ENCODE assay signal across 24 cellular contexts in the genomic region with DNA sequence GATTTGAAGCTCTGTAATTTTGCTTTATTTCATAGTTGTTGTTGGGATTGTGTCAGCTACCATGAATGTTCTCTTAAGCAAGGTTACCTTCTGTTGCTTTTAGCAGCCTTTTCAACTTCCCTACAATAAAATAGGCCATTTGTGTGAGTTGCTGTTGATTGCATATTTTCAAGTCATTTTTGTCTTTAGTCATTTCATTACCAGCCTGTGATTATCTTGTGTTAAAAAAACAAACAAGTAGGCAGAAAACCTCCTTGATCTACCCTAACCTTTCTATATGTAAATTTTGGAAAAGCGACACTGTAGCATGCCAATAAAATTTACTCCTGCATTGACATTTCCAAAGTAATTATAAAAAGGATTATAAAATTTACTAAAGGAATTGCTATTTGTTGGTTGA. TPM values are rescaled to one million over a fixed set of nuclear protein-coding genes. Genes with fewer than 3 reads are reported as not detected.
DNase-seq lines count a peak whose midpoint lies in the region; ATAC-seq, FAIRE-seq and TF ChIP-seq lines count a peak whose summit lies in the region.
"Had no signal": no experiment of that assay in that cellular context is flagged by ENCODE, and none has a peak within 500 bp of the region (broad histone marks: within the 10 kb centered on the region; RNA-seq: fewer than 3 reads in every experiment).

No MANE protein-coding gene starts in this region.

- WGBS in neuronal stem cell (ENCODE audit: extremely low coverage in 2 of 2, insufficient read length in 2 of 2, insufficient replicate concordance in 1 of 2), 2 donors = no CpG with 5 or more reads among the region's 1 CpG
- no CpG with 5 or more reads among the region's 1 CpG for WGBS in H9 (ENCODE audit: extremely low coverage, insufficient read length, low lambda C conversion rate)

- H4K8ac ChIP-seq in neuronal stem cell (ENCODE audit: low read depth, low read length) (no peak overlapping the region), H9 (replicated peaks; ENCODE audit: insufficient read length, low read depth, low read length) (no peak overlapping the region)

- no peak overlapping the region for H4K5ac ChIP-seq in H9 (ENCODE audit: insufficient read length, low read depth, low read length)

- no peak overlapping the region for H2BK12ac ChIP-seq in neuronal stem cell (ENCODE audit: low read length)
- H2BK12ac ChIP-seq in H9 (ENCODE audit: insufficient read length, low read depth, low read length) = no peak overlapping the region

- H3K9me3 ChIP-seq in iPS-20b (ENCODE audit: insufficient read depth, low read depth, low read length) (no peaks in the 10 kb centered on the region), neuronal stem cell (replicated peaks in 1 of 2; ENCODE audit: control insufficient read depth in 2 of 2, insufficient read depth in 1 of 2, low read depth in 1 of 2, low read length in 2 of 2) (no peaks in the 10 kb centered on the region), H9 (ENCODE audit: control insufficient read depth, low read depth, low read length) (no peaks in the 10 kb centered on the region)

- CTCF ChIA-PET in activated CD4-positive, alpha-beta T cell treated with anti-CD3 and anti-CD28 coated beads for 36 hours (lab: Charles Lee) = no interaction called here

- no peak overlapping the region for H3K56ac ChIP-seq in H9 (ENCODE audit: insufficient read length, low read depth, low read length)

- peak overlapping the region in 1 of 3 experiments; percentile 92; a peak in 2 of 7 replicates for H3K27ac Mint-ChIP-seq in H9
- no peak overlapping the region for H3K27ac Mint-ChIP-seq in activated CD4-positive, alpha-beta T cell treated with anti-CD3 and anti-CD28 coated beads for 36 hours

- H3K27ac ChIP-seq in iPS-20b (ENCODE audit: low read length) (no peak overlapping the region), neuronal stem cell (replicated peaks; ENCODE audit: low read length) (peak overlapping the region; percentile 53), H9 (ENCODE audit: insufficient read length, low read depth, low read length) (no peak overlapping the region)
- H3K27ac ChIP-seq: HL-60, RWPE1 had no signal

- H3K4me3 ChIP-seq in iPS-20b (ENCODE audit: low read length) (peak overlapping the region; percentile 6; the same call in 1 of the 2 replicates), neuronal stem cell (ENCODE audit: low read length in 2 of 2) (no peak overlapping the region)

- H3K36me3 Mint-ChIP-seq in H9 (ENCODE audit: insufficient read depth in 1 of 3, low read depth in 3 of 3) = no peaks in the 10 kb centered on the region
- no peaks in the 10 kb centered on the region for H3K36me3 Mint-ChIP-seq in activated CD4-positive, alpha-beta T cell treated with anti-CD3 and anti-CD28 coated beads for 36 hours (ENCODE audit: low read depth)

- H2BK120ac ChIP-seq in neuronal stem cell (ENCODE audit: low read depth, low read length) (no peak overlapping the region), H9 (ENCODE audit: low read depth, low read length, poor library complexity, severe bottlenecking) (no peak overlapping the region)

- H2BK20ac ChIP-seq in H9 (ENCODE audit: low read depth, low read length, poor library complexity, severe bottlenecking) = no peak overlapping the region

- H4K20me1 ChIP-seq in H9 (ENCODE audit: control insufficient read depth, insufficient read depth, insufficient read length) = no peaks in the 10 kb centered on the region

- no peak overlapping the region for H3K9ac ChIP-seq in iPS-20b (ENCODE audit: low read depth, low read length)
- H3K9ac ChIP-seq in neuronal stem cell (ENCODE audit: low read depth, low read length, poor library complexity) = no peak overlapping the region
- H3K9ac ChIP-seq in H9 (ENCODE audit: extremely low read depth, insufficient read length, low read length) = no peak overlapping the region

- no peak for TF ChIP-seq CTCF in H9 (conservative IDR thresholded peaks at IDR 0.05)

- no peaks in the 10 kb centered on the region for H3K23me2 ChIP-seq in H9 (ENCODE audit: insufficient read length, low read depth, low read length, poor library complexity, severe bottlenecking)

- H3K79me2 ChIP-seq in H9 (ENCODE audit: insufficient read depth, low read length) = no peaks in the 10 kb centered on the region

- no peaks in the 10 kb centered on the region for H3K27me3 ChIP-seq in iPS-20b (ENCODE audit: insufficient read depth, low read length)
- no peaks in the 10 kb centered on the region for H3K27me3 ChIP-seq in neuronal stem cell (ENCODE audit: control insufficient read depth in 3 of 3, insufficient read depth in 3 of 3, low read depth in 1 of 3, low read length in 3 of 3)
- no peaks in the 10 kb centered on the region for H3K27me3 ChIP-seq in H9 (ENCODE audit: insufficient read depth, low read length)

- POLR2A ChIA-PET in activated CD4-positive, alpha-beta T cell treated with anti-CD3 and anti-CD28 coated beads for 36 hours (lab: Charles Lee) = no interaction called here

- no peaks in the 10 kb centered on the region for H3K9me3 Mint-ChIP-seq in H9
- H3K9me3 Mint-ChIP-seq in activated CD4-positive, alpha-beta T cell treated with anti-CD3 and anti-CD28 coated beads for 36 hours (ENCODE audit: low read depth) = no peaks in the 10 kb centered on the region

- no peak for ATAC-seq in activated CD4-positive, alpha-beta T cell treated with anti-CD3 and anti-CD28 coated beads for 36 hours
- ATAC-seq: HCT116, HepG2 had no signal

- peak; percentile 27 for FAIRE-seq in G401.6 (lab: Jason Lieb, UNC)
- FAIRE-seq: H1, HepG2 had no signal

- DNase-seq in amniotic epithelial cell (ENCODE audit: low read depth) (peak; percentile 32), neuronal stem cell (ENCODE audit: low spot score) (no peak), LoVo (ENCODE audit: low spot score) (no peak), H9 (no peak), NCI-H524 treated with DMSO at 0.1 percent for 48 hours (lab: John Stamatoyannopoulos, UW) (no peak)
- DNase-seq in activated CD4-positive, alpha-beta T cell treated with anti-CD3 and anti-CD28 coated beads for 36 hours = no peak
- DNase-seq: 8988T, ACHN, Calu3, Kasumi-1, MV-4-11, NCI-H1105, NCI-H1436 treated with DMSO at 0.1 percent for 48 hours, NCI-H187 treated with DMSO at 0.1 percent for 48 hours, NCI-H2171 treated with DMSO at 0.1 percent for 48 hours, NCI-H524, SHP77 had no signal

- H2AFZ ChIP-seq in neuronal stem cell (ENCODE audit: low read length) (no peak overlapping the region), H9 (ENCODE audit: low read length) (no peak overlapping the region)

- peaks cover 63 to 76% of the 10 kb centered on the region in 2 experiments for H3K4me1 Mint-ChIP-seq in H9
- no peaks in the 10 kb centered on the region for H3K4me1 Mint-ChIP-seq in activated CD4-positive, alpha-beta T cell treated with anti-CD3 and anti-CD28 coated beads for 36 hours

- peak overlapping the region in 1 of 2 experiments; percentile 17; a peak in 2 of 5 replicates for H3K4me3 Mint-ChIP-seq in H9
- no peak overlapping the region for H3K4me3 Mint-ChIP-seq in activated CD4-positive, alpha-beta T cell treated with anti-CD3 and anti-CD28 coated beads for 36 hours

- no peak overlapping the region for H3K18ac ChIP-seq in neuronal stem cell (ENCODE audit: low read length)
- no peak overlapping the region for H3K18ac ChIP-seq in H9 (ENCODE audit: insufficient read length, low read depth, low read length)

- H2BK5ac ChIP-seq in neuronal stem cell (ENCODE audit: low read length) (no peak overlapping the region), H9 (ENCODE audit: insufficient read length, low read length) (no peak overlapping the region)

- no peak overlapping the region for H2AK5ac ChIP-seq in neuronal stem cell (ENCODE audit: low read depth, low read length)
- no peak overlapping the region for H2AK5ac ChIP-seq in H9 (ENCODE audit: insufficient read length, low read length)

- no peaks in the 10 kb centered on the region for H3K27me3 Mint-ChIP-seq in H9 (ENCODE audit: low read depth)
- H3K27me3 Mint-ChIP-seq in activated CD4-positive, alpha-beta T cell treated with anti-CD3 and anti-CD28 coated beads for 36 hours = peaks cover 3% of the 10 kb centered on the region

- no peak overlapping the region for H3T11ph ChIP-seq in H9 (ENCODE audit: low read length)

- intact Hi-C loops in activated CD4-positive, alpha-beta T cell treated with anti-CD3 and anti-CD28 coated beads for 36 hours (cut with DNase I, micrococcal nuclease) = no loop called here

- H3K36me3 ChIP-seq in iPS-20b (ENCODE audit: insufficient read depth, low read depth, low read length) (no peaks in the 10 kb centered on the region), neuronal stem cell (replicated peaks in 1 of 2; ENCODE audit: control insufficient read depth in 2 of 2, insufficient read depth in 2 of 2, low read length in 2 of 2) (peaks cover 0 to 3% of the 10 kb centered on the region in 2 donors)

- H3K4me1 ChIP-seq in iPS-20b (ENCODE audit: insufficient read depth, low read length) (peaks cover 56% of the 10 kb centered on the region), neuronal stem cell (ENCODE audit: control insufficient read depth in 2 of 2, insufficient read depth in 1 of 2, low read depth in 1 of 2, low read length in 2 of 2) (peaks cover 13 to 82% of the 10 kb centered on the region in 2 donors), H9 (ENCODE audit: insufficient read depth, low read length) (no peaks in the 10 kb centered on the region; the same call in 1 of the 2 replicates)

- H3K14ac ChIP-seq in neuronal stem cell (ENCODE audit: low read length) (no peak overlapping the region), H9 (ENCODE audit: insufficient read depth, low read length) (no peak overlapping the region)

- H2BK15ac ChIP-seq in neuronal stem cell (ENCODE audit: low read length) (no peak overlapping the region), H9 (ENCODE audit: low read depth, low read length) (no peak overlapping the region)

- H4K91ac ChIP-seq in neuronal stem cell (ENCODE audit: low read depth, low read length, poor library complexity) (no peak overlapping the region), H9 (ENCODE audit: insufficient read length, low read depth, low read length) (no peak overlapping the region)

- peak overlapping the region; percentile 11 for H3K4me2 ChIP-seq in neuronal stem cell (ENCODE audit: insufficient read depth, low read length, poor library complexity, severe bottlenecking)
- no peak overlapping the region for H3K4me2 ChIP-seq in H9 (ENCODE audit: insufficient read depth, insufficient read length, low read length)

- H3K4ac ChIP-seq in neuronal stem cell (ENCODE audit: low read length) = no peak overlapping the region
- no peak overlapping the region for H3K4ac ChIP-seq in H9 (ENCODE audit: low read depth, low read length)

- H3K79me1 ChIP-seq in neuronal stem cell (ENCODE audit: low read depth, low read length) (no peaks in the 10 kb centered on the region), H9 (ENCODE audit: insufficient read depth, low read depth, low read length, poor library complexity, severe bottlenecking) (no peaks in the 10 kb centered on the region)

- H3K23ac ChIP-seq in neuronal stem cell (ENCODE audit: low read depth, low read length, poor library complexity) (no peak overlapping the region), H9 (ENCODE audit: insufficient read length, low read depth, low read length) (no peak overlapping the region)

RNA-seq across cellular contexts. Expression of a gene that starts 19.3 kb away (rescaled TPM):
- 59.3 TPM for polyA plus RNA-seq in neuronal stem cell (2013, experiment 1 of 2)
- polyA plus RNA-seq in neuronal stem cell (2013, experiment 2 of 2) = 59.9 TPM
- total RNA-seq in H9 (2021) = 2.1 and 2.7 TPM in 2 replicates
- total RNA-seq in activated CD4-positive, alpha-beta T cell treated with anti-CD3 and anti-CD28 coated beads for 36 hours = not detected
